16 cellular contexts compared by ENCODE assay signal in genomic region chr1:22920026-22920733, GRCh38. TPM values are rescaled to one million over a fixed set of nuclear protein-coding genes. Genes with fewer than 3 reads are reported as not detected.
DNase-seq lines count a peak whose midpoint lies in the region; ATAC-seq, FAIRE-seq and TF ChIP-seq lines count a peak whose summit lies in the region.
"Had no signal": no experiment of that assay in that cellular context is flagged by ENCODE, and none has a peak within 500 bp of the region (broad histone marks: within the 10 kb centered on the region; RNA-seq: fewer than 3 reads in every experiment).

No MANE protein-coding gene starts in this region.

- peaks cover 7% of the 10 kb centered on the region for H3K9me3 ChIP-seq in left ventricle myocardium inferior (replicated peaks)
- H3K9me3 ChIP-seq in ascending aorta: no peaks in the 10 kb centered on the region
- H3K9me3 ChIP-seq: BLaER1 had no signal

- no peak for DNase-seq in left ventricle myocardium inferior
- DNase-seq in Right ventricle myocardium superior: no peak
- DNase-seq in RCC 7860 (ENCODE audit: low spot score): peak; percentile 13
- DNase-seq in retina: peak; percentile 16
- DNase-seq in ascending aorta (ENCODE audit: low spot score in 2 of 2): no peak
- no peak for DNase-seq in NCI-H2196 treated with DMSO at 0.1 percent for 48 hours (lab: John Stamatoyannopoulos, UW; ENCODE audit: unreplicated experiment)
- no peak for DNase-seq in activated T-cell treated with anti-CD3 and anti-CD28 coated beads, Interleukin-2, amount 50 U/mL, for 4 hours
- DNase-seq: 8988T; AML-193; CD4-positive, CD25-positive, alpha-beta regulatory T cell; DMS53; GF-D8; HCEC 1CT had no signal

- peaks cover 55% of the 10 kb centered on the region for H3K4me1 Mint-ChIP-seq in nephron
- H3K4me1 Mint-ChIP-seq in activated T-cell treated with anti-CD3 and anti-CD28 coated beads, Interleukin-2, amount 50 U/mL, for 4 hours (ENCODE audit: low read depth): no peaks in the 10 kb centered on the region
- H3K4me1 Mint-ChIP-seq: CD4-positive, CD25-positive, alpha-beta regulatory T cell had no signal

- no peak overlapping the region for H3K4me3 Mint-ChIP-seq in nephron
- H3K4me3 Mint-ChIP-seq in activated T-cell treated with anti-CD3 and anti-CD28 coated beads, Interleukin-2, amount 50 U/mL, for 4 hours: no peak overlapping the region
- H3K4me3 Mint-ChIP-seq: CD4-positive, CD25-positive, alpha-beta regulatory T cell had no signal

- intact Hi-C loops in left ventricle myocardium inferior (cut with micrococcal nuclease) (no loop called here), Right ventricle myocardium superior (cut with DNase I) (loop anchor here (10.0 kb wide), 1 partner anchor 215 kb away; no protein-coding TSS in a partner anchor), ascending aorta (cut with DNase I) (no loop called here)

- peaks cover 12% of the 10 kb centered on the region for H3K27me3 Mint-ChIP-seq in nephron (ENCODE audit: low read depth)
- H3K27me3 Mint-ChIP-seq in activated T-cell treated with anti-CD3 and anti-CD28 coated beads, Interleukin-2, amount 50 U/mL, for 4 hours (ENCODE audit: low read depth): peaks cover 11% of the 10 kb centered on the region

- peak overlapping the region; percentile 91 for H3K27ac ChIP-seq in left ventricle myocardium inferior (replicated peaks)
- H3K27ac ChIP-seq in ascending aorta: no peak overlapping the region
- H3K27ac ChIP-seq: BLaER1 had no signal

- no peak for ATAC-seq in Right ventricle myocardium superior (ENCODE audit: poor library complexity)
- no peak for ATAC-seq in activated T-cell treated with anti-CD3 and anti-CD28 coated beads, Interleukin-2, amount 50 U/mL, for 4 hours

- H3K9me3 Mint-ChIP-seq in nephron: peaks cover 4% of the 10 kb centered on the region
- H3K9me3 Mint-ChIP-seq in activated T-cell treated with anti-CD3 and anti-CD28 coated beads, Interleukin-2, amount 50 U/mL, for 4 hours: no peaks in the 10 kb centered on the region

- TF ChIP-seq CTCF in left ventricle myocardium inferior (IDR thresholded peaks at IDR 0.05; ENCODE audit: borderline replicate concordance): no peak
- TF ChIP-seq CTCF in nephron (IDR thresholded peaks at IDR 0.05; ENCODE audit: unreplicated experiment in 3 of 3): no peak
- TF ChIP-seq CTCF in ascending aorta (IDR thresholded peaks at IDR 0.05): no peak

- H3K27ac Mint-ChIP-seq in nephron: peak overlapping the region; percentile 91 to 98 (median 94)
- H3K27ac Mint-ChIP-seq: CD4-positive, CD25-positive, alpha-beta regulatory T cell had no signal

- H3K36me3 ChIP-seq in left ventricle myocardium inferior (no peaks in the 10 kb centered on the region), ascending aorta (no peaks in the 10 kb centered on the region)
- H3K36me3 ChIP-seq: BLaER1 had no signal

- no peaks in the 10 kb centered on the region for H3K27me3 ChIP-seq in left ventricle myocardium inferior (ENCODE audit: low read depth)
- H3K27me3 ChIP-seq in ascending aorta: no peaks in the 10 kb centered on the region
- H3K27me3 ChIP-seq: BLaER1 had no signal

- H3K4me3 ChIP-seq in left ventricle myocardium inferior: no peak overlapping the region
- H3K4me3 ChIP-seq in ascending aorta: no peak overlapping the region
- H3K4me3 ChIP-seq: BLaER1 had no signal

- FAIRE-seq in RCC 7860 (lab: Jason Lieb, UNC): no peak

- H3K4me1 ChIP-seq in left ventricle myocardium inferior (peaks cover 20% of the 10 kb centered on the region), ascending aorta (no peaks in the 10 kb centered on the region)

- H3K36me3 Mint-ChIP-seq in nephron (ENCODE audit: low read depth): no peaks in the 10 kb centered on the region
- no peaks in the 10 kb centered on the region for H3K36me3 Mint-ChIP-seq in activated T-cell treated with anti-CD3 and anti-CD28 coated beads, Interleukin-2, amount 50 U/mL, for 4 hours (ENCODE audit: insufficient read depth)
- H3K36me3 Mint-ChIP-seq: CD4-positive, CD25-positive, alpha-beta regulatory T cell had no signal

RNA-seq across cellular contexts. Expression of gene LACTBL1, which starts 52.5 kb away (rescaled TPM):
- total RNA-seq in left ventricle myocardium inferior (not detected), Right ventricle myocardium superior (not detected), ascending aorta (not detected)
- not detected for total RNA-seq in activated T-cell treated with anti-CD3 and anti-CD28 coated beads, Interleukin-2, amount 50 U/mL, for 4 hours
- total RNA-seq: CD4-positive, CD25-positive, alpha-beta regulatory T cell; H4 had no signal

Comparison
In these comparisons a context has a peak if more than half of its experiments do, and no peak if none do; other contexts are left out.
1. DNase-seq: peak in RCC 7860 (single experiment) and retina (single experiment); none in left ventricle myocardium inferior (single experiment), Right ventricle myocardium superior (single experiment), ascending aorta (0 of 2), NCI-H2196 treated with DMSO at 0.1 percent for 48 hours (single experiment) and activated T-cell treated with anti-CD3 and anti-CD28 coated beads, Interleukin-2, amount 50 U/mL, for 4 hours (single experiment).